Comparison of ENCODE assay signal across 16 cellular contexts in the genomic region with DNA sequence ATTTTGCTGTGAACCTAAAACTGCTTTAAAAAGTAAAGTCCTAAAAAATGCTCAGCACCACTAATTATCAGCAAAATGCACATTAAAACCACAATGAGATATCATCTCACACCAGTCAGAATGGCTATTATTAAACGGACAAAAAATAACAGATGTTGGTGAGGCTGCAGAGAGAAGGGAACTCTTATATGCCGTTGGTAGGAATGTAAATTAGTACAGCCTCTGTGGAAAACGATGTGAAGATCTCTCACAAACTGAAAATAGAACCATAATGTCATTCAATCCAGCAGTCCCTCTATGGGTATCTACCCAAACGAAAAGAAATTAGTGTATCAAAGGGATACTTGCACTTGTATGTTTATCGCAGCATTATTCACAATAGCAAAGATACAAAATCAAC.
"Had no signal": no experiment of that assay in that cellular context is flagged by ENCODE, and none has a peak within 500 bp of the region (broad histone marks: within the 10 kb centered on the region; RNA-seq: fewer than 3 reads in every experiment).

No MANE protein-coding gene starts in this region.

- H3K4me1 ChIP-seq: gastroesophageal sphincter, stomach had no signal

- DNase-seq: activated CD4-positive, alpha-beta T cell treated with anti-CD3 and anti-CD28 coated beads, Interleukin-2, amount 10 ng/mL, durations not matched to agents 24 days and 14 days; activated CD4-positive, CD25-positive, alpha-beta regulatory T cell; activated T-cell treated with anti-CD3 and anti-CD28 coated beads for 4 hours; aorta; dorsolateral prefrontal cortex; heart right ventricle; left colon; ovary; stomach had no signal

- H3K36me3 Mint-ChIP-seq: activated naive CD4-positive, alpha-beta T cell treated with anti-CD3 and anti-CD28 coated beads, Interleukin-2, amount 50 U/mL, for 72 hours; mesothelial cell of epicardium had no signal

- H3K36me3 ChIP-seq: gastroesophageal sphincter, heart right ventricle, ovary, spleen, stomach, thoracic aorta had no signal

- ATAC-seq: gastroesophageal sphincter, left colon had no signal

- H3K27ac ChIP-seq: gastroesophageal sphincter, ovary, stomach, thoracic aorta had no signal

- H3K4me1 Mint-ChIP-seq: mesothelial cell of epicardium had no signal

- H3K27me3 ChIP-seq: dorsolateral prefrontal cortex, gastroesophageal sphincter, ovary, spleen had no signal

- H3K9me3 Mint-ChIP-seq: activated CD4-positive, alpha-beta T cell treated with anti-CD3 and anti-CD28 coated beads, Interleukin-2, amount 10 ng/mL, durations not matched to agents 24 days and 14 days; activated naive CD4-positive, alpha-beta T cell treated with anti-CD3 and anti-CD28 coated beads, Interleukin-2, amount 50 U/mL, for 72 hours; mesothelial cell of epicardium; T-helper 1 cell treated with Interleukin-12 subunit alpha and Interleukin-12 subunit beta and Interleukin-4 antibody, amounts not matched to agents 30 μg/mL and 1 μg/mL, for 36 hours had no signal

- H3K4me3 ChIP-seq: dorsolateral prefrontal cortex, gastroesophageal sphincter, heart right ventricle, lung, ovary, spleen, stomach, thoracic aorta had no signal

- H3K9me3 ChIP-seq: gastroesophageal sphincter, heart right ventricle, ovary, spleen, stomach, thoracic aorta had no signal

- H3K27ac Mint-ChIP-seq: activated CD4-positive, alpha-beta T cell treated with anti-CD3 and anti-CD28 coated beads, Interleukin-2, amount 10 ng/mL, durations not matched to agents 24 days and 14 days; activated naive CD4-positive, alpha-beta T cell treated with anti-CD3 and anti-CD28 coated beads, Interleukin-2, amount 50 U/mL, for 72 hours; mesothelial cell of epicardium; T-helper 1 cell treated with Interleukin-12 subunit alpha and Interleukin-12 subunit beta and Interleukin-4 antibody, amounts not matched to agents 30 μg/mL and 1 μg/mL, for 36 hours had no signal

- H3K4me3 Mint-ChIP-seq: mesothelial cell of epicardium had no signal
